Comparison of ENCODE assay signal across 8 cellular contexts in genomic region chr20:63740501-63741353, GRCh38. TPM values are rescaled to one million over a fixed set of nuclear protein-coding genes. Genes with fewer than 3 reads are reported as not detected.
DNase-seq lines count a peak whose midpoint lies in the region; ATAC-seq, FAIRE-seq and TF ChIP-seq lines count a peak whose summit lies in the region.

No MANE protein-coding gene starts in this region.

- peak overlapping the region; percentile 41 to 92 (median 59) for H3K27ac ChIP-seq in right lobe of liver

- ATAC-seq in right lobe of liver (peak; percentile 55 to 75 (median 66)), HG03571 (IDR thresholded peaks at IDR 0.05; ENCODE audit: unreplicated experiment) (no peak)

- H3K36me3 ChIP-seq in right lobe of liver, result peaks cover 0 to 17% (median 7%) of the 10 kb centered on the region in 4 donors

- peak; percentile 97 for DNase-seq in AG08396 (ENCODE audit: low spot score)
- DNase-seq in GM12891 (ENCODE audit: insufficient read length, low spot score), result no peak
- peak; percentile 54 for DNase-seq in NCI-H2107 (lab: John Stamatoyannopoulos, UW)
- DNase-seq in UCSD-AML1 (lab: John Stamatoyannopoulos, UW; ENCODE audit: unreplicated experiment), result peak; percentile 69
- peak; percentile 27 for DNase-seq in effector CD8-positive, alpha-beta T cell (lab: John Stamatoyannopoulos, UW)
- peak; percentile 94 to 98 (median 96) for DNase-seq in right lobe of liver
- DNase-seq in stimulated activated naive CD4-positive, alpha-beta T cell treated with Interleukin-2 at 50 U/mL for 16 hours (lab: John Stamatoyannopoulos, UW), result peak; percentile 31

- WGBS in right lobe of liver (ENCODE audit: insufficient coverage, low coverage, low lambda C conversion rate, missing lambda C conversion rate), result 0% methylated on average over 3 of the region's 44 CpGs

- peak; percentile 9 to 23 (median 18) for TF ChIP-seq CTCF in right lobe of liver (IDR thresholded peaks at IDR 0.05)

- H3K4me1 ChIP-seq in right lobe of liver, result peaks cover 0 to 28% (median 12%) of the 10 kb centered on the region in 4 donors

- intact Hi-C loops in right lobe of liver (cut with DNase I), result no loop called here

- H3K4me3 ChIP-seq in right lobe of liver, result peak overlapping the region; percentile 48 to 85 (median 68)

- H3K9me3 ChIP-seq in right lobe of liver, result no peaks in the 10 kb centered on the region

- no peak for TF ChIP-seq POLR2A in GM12891 (IDR thresholded peaks at IDR 0.05; ENCODE audit: low read depth, low read length)
- peak; percentile 59 for TF ChIP-seq POLR2A in right lobe of liver (IDR thresholded peaks at IDR 0.05)

- peak; percentile 57 for FAIRE-seq in GM12891 (lab: Jason Lieb, UNC)

- H3K27me3 ChIP-seq in right lobe of liver, result no peaks in the 10 kb centered on the region

TF ChIP-seq in GM12891, 5 proteins besides CTCF, POLR2A, EP300 and RAD21:
- TF ChIP-seq PAX5 (IDR thresholded peaks at IDR 0.05; ENCODE audit: insufficient read depth, low read length, severe bottlenecking) (no peak), POLR2AphosphoS5 (IDR thresholded peaks at IDR 0.05; ENCODE audit: low read depth, low read length) (no peak), POU2F2 (IDR thresholded peaks at IDR 0.05; ENCODE audit: low read depth, low read length) (no peak), TAF1 (IDR thresholded peaks at IDR 0.05; ENCODE audit: low read depth, low read length) (no peak), SPI1 (IDR thresholded peaks at IDR 0.05; ENCODE audit: low read depth, low read length) (no peak)

RNA-seq across cellular contexts. Expression of gene SLC2A4RG, which starts 1.2 kb away (rescaled TPM):
- 23.9 TPM for polyA plus RNA-seq in GM12891 (2012; ENCODE audit: low read depth, missing spikeins)
- total RNA-seq in right lobe of liver, result 100 to 1,000 TPM in 2 of 6 experiments, 10 to 100 TPM in 4; 36.0 to 180 (median 73.8) TPM

RNA-seq across cellular contexts. Expression of gene LIME1, which starts 4.3 kb away (rescaled TPM):
- 12.0 TPM for polyA plus RNA-seq in GM12891 (2012; ENCODE audit: low read depth, missing spikeins)
- 100 to 1,000 TPM in 2 of 6 experiments, 10 to 100 TPM in 4; 37.0 to 118 (median 65.5) TPM for total RNA-seq in right lobe of liver

RNA-seq across cellular contexts. Expression of gene ZGPAT, which starts 32.9 kb away (rescaled TPM):
- 17.1 TPM for polyA plus RNA-seq in GM12891 (2012; ENCODE audit: low read depth, missing spikeins)
- 10 to 100 TPM; 18.7 to 68.9 (median 31.9) TPM for total RNA-seq in right lobe of liver

RNA-seq across cellular contexts. Expression of gene ARFRP1, which starts 33.0 kb away (rescaled TPM):
- 26.5 TPM for polyA plus RNA-seq in GM12891 (2012; ENCODE audit: low read depth, missing spikeins)
- total RNA-seq in right lobe of liver, result 10 to 100 TPM; 16.0 to 22.2 (median 20.2) TPM

RNA-seq across cellular contexts. Expression of gene TNFRSF6B, which starts 44.3 kb away (rescaled TPM):
- polyA plus RNA-seq in GM12891 (2012; ENCODE audit: low read depth, missing spikeins), result 0.51 TPM
- total RNA-seq in right lobe of liver, result 1 to 10 TPM in 1 of 6 experiments, under 1 TPM in 2, not detected in 3; 0.56 to 1.0 (median 0.62) TPM
